8 cellular contexts compared by ENCODE assay signal in the genomic region with DNA sequence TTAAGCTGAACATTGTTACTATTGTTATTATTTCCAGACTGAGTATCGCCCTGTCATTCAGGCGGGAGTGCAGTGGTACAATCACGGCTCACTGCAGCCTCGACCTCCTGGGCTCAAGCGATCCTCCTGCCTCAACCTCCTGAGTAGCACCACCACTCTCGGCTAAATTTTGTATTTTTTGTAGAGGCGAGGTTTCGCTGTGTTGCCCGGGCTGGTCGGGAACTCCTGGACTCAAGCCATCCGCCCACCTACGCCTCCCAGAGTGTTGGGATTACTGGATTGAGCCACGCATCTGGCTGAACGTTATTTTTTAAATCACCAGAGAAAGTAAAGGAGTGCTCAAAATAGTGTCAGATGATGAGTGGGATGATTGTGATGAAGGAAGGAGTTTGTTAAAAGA. TPM values are rescaled to one million over a fixed set of nuclear protein-coding genes. Genes with fewer than 3 reads are reported as not detected.
DNase-seq lines count a peak whose midpoint lies in the region; ATAC-seq and TF ChIP-seq lines count a peak whose summit lies in the region.

No MANE protein-coding gene starts in this region.

- CTCF ChIA-PET in Caco-2 (lab: Charles Lee), result interaction anchor here (1.0 to 1.2 kb wide), 3 partner anchors 8 to 13 kb away, joined by 4 to 8 read pairs (median 4); no protein-coding TSS in a partner anchor

- peak overlapping the region; percentile 81 for H3K4me3 Mint-ChIP-seq in Caco-2 (ENCODE audit: unreplicated experiment)
- peak overlapping the region; percentile 64 to 99 (median 94) for H3K4me3 Mint-ChIP-seq in brain
- peak overlapping the region; percentile 99 for H3K4me3 Mint-ChIP-seq in natural killer cell

- no peaks in the 10 kb centered on the region for H3K9me3 ChIP-seq in Caco-2

- peak overlapping the region; percentile 94 for H3K27ac Mint-ChIP-seq in Caco-2 (ENCODE audit: unreplicated experiment)
- peak overlapping the region in 3 of 5 experiments; percentile 33 to 99 (median 98) for H3K27ac Mint-ChIP-seq in brain
- H3K27ac Mint-ChIP-seq in natural killer cell, result peak overlapping the region; percentile 99

- POLR2A ChIA-PET in Caco-2 (lab: Charles Lee), result interaction anchor here (1.5 to 2.6 kb wide), 3 partner anchors 10 to 26 kb away, joined by 8 to 44 read pairs (median 27); a partner anchor contains a TSS

- H3K4me1 ChIP-seq in Caco-2, result peaks cover 18% of the 10 kb centered on the region

- H3K27me3 Mint-ChIP-seq in Caco-2 (ENCODE audit: insufficient read depth, unreplicated experiment), result no peaks in the 10 kb centered on the region
- H3K27me3 Mint-ChIP-seq in brain, result peaks cover 17% of the 10 kb centered on the region
- H3K27me3 Mint-ChIP-seq in natural killer cell (ENCODE audit: low read depth in 2 of 2), result no peaks in the 10 kb centered on the region

- no peak for DNase-seq in Caco-2
- no peak for DNase-seq in LNCaP clone FGC (ENCODE audit: low read depth)
- no peak for DNase-seq in natural killer cell
- no peak for DNase-seq in dedifferentiated amniotic fluid mesenchymal stem cell (ENCODE audit: extremely low spot score)
- DNase-seq in NCI-H345 (lab: John Stamatoyannopoulos, UW), result no peak
- no peak for DNase-seq in T-helper 9 cell

- H3K4me3 ChIP-seq in Caco-2 (ENCODE audit: low read depth, low read length) (peak overlapping the region; percentile 70), LNCaP clone FGC (ENCODE audit: low read depth, low read length) (peak overlapping the region; percentile 97; the same call in 1 of the 2 replicates)

- H3K36me3 Mint-ChIP-seq in Caco-2 (ENCODE audit: insufficient read depth, unreplicated experiment) (peaks cover 42% of the 10 kb centered on the region), brain (no peaks in the 10 kb centered on the region), natural killer cell (no peaks in the 10 kb centered on the region)

- H3K9me3 Mint-ChIP-seq in Caco-2 (ENCODE audit: unreplicated experiment) (no peaks in the 10 kb centered on the region), brain (peaks cover 3 to 14% (median 9%) of the 10 kb centered on the region in 5 experiments), natural killer cell (no peaks in the 10 kb centered on the region)

- H3K4me1 Mint-ChIP-seq in Caco-2 (ENCODE audit: low read depth, unreplicated experiment), result peaks cover 17% of the 10 kb centered on the region
- H3K4me1 Mint-ChIP-seq in brain, result peaks cover 23% of the 10 kb centered on the region
- peaks cover 22 to 31% of the 10 kb centered on the region in 2 donors for H3K4me1 Mint-ChIP-seq in natural killer cell

- intact Hi-C loops in Caco-2 (cut with micrococcal nuclease; ENCODE audit: unreplicated experiment), result no loop called here
- intact Hi-C loops in natural killer cell (cut with micrococcal nuclease), result no loop called here

- no peak for ATAC-seq in natural killer cell
- ATAC-seq in GM21529 (IDR thresholded peaks at IDR 0.05; ENCODE audit: unreplicated experiment), result no peak

- H3K36me3 ChIP-seq in Caco-2 (ENCODE audit: control insufficient read depth, insufficient read depth, low read length), result no peaks in the 10 kb centered on the region

- H3K27me3 ChIP-seq in Caco-2 (replicated peaks; ENCODE audit: control insufficient read depth, insufficient read depth, low read length), result no peaks in the 10 kb centered on the region

- TF ChIP-seq CTCF in Caco-2 (IDR thresholded peaks at IDR 0.05; ENCODE audit: insufficient read depth in 1 of 2, low read depth in 1 of 2, low read length in 1 of 2, severe bottlenecking in 1 of 2, unreplicated experiment in 1 of 2) (no peak), LNCaP clone FGC (IDR thresholded peaks at IDR 0.05; ENCODE audit: control insufficient read depth, extremely low read depth, insufficient read depth) (no peak), brain (conservative IDR thresholded peaks at IDR 0.05) (no peak), natural killer cell (IDR thresholded peaks at IDR 0.05) (no peak)

- BruUV-seq in Caco-2 (replicated peaks; lab: Mats Ljungman, UMichigan), result no TSS peak

RNA-seq across cellular contexts. Expression of a gene that starts 1.4 kb away (rescaled TPM):
- total RNA-seq in Caco-2 (2022), result 405 and 423 TPM in 2 replicates
- 227 TPM for polyA plus RNA-seq in brain (ENCODE audit: insufficient read depth, low read depth, low replicate concordance)
- total RNA-seq in natural killer cell, result 100 to 1,000 TPM; 122 to 160 (median 125) TPM

RNA-seq across cellular contexts. Expression of a gene that starts 26.6 kb away (rescaled TPM):
- total RNA-seq in Caco-2 (2022), result 5.0 and 6.5 TPM in 2 replicates
- polyA plus RNA-seq in brain (ENCODE audit: insufficient read depth, low read depth, low replicate concordance), result 7.7 TPM
- 10 to 100 TPM; 19.1 to 30.8 (median 22.8) TPM for total RNA-seq in natural killer cell

RNA-seq across cellular contexts. Expression of a gene that starts 38.9 kb away (rescaled TPM):
- total RNA-seq in Caco-2 (2022), result not detected in 2 replicates
- polyA plus RNA-seq in brain (ENCODE audit: insufficient read depth, low read depth, low replicate concordance), result 3.4 TPM
- total RNA-seq in natural killer cell, result not detected
